ENCODE assay signal across 1 cellular context in genomic region chr12:72465940-72466630, GRCh38.
TF ChIP-seq lines count a peak whose summit lies in the region.

No MANE protein-coding gene starts in this region.

TF ChIP-seq in K562, 482 proteins besides CTCF, POLR2A, EP300 and RAD21 (continued from another document and continues in another):
- TF ChIP-seq ARNT (IDR thresholded peaks at IDR 0.05): no peak
- TF ChIP-seq FOS (IDR thresholded peaks at IDR 0.05; ENCODE audit: extremely low read depth, insufficient read length): no peak
- TF ChIP-seq ZNF232 (CRISPR knock-in tag; IDR thresholded peaks at IDR 0.05): no peak
- TF ChIP-seq RBFOX2 (IDR thresholded peaks at IDR 0.05; ENCODE audit: low read depth, low read length): no peak
- TF ChIP-seq CHD2 (IDR thresholded peaks at IDR 0.05; ENCODE audit: low read depth, low read length): no peak
- TF ChIP-seq MYNN (IDR thresholded peaks at IDR 0.05): no peak
- no peak for TF ChIP-seq MYNN (CRISPR knock-in tag; IDR thresholded peaks at IDR 0.05)
- TF ChIP-seq ATF1 (CRISPR knock-in tag; IDR thresholded peaks at IDR 0.05): no peak
- peak; percentile 34 for TF ChIP-seq ATF1 (tag; IDR thresholded peaks at IDR 0.05)
- no peak for TF ChIP-seq RBM22 (IDR thresholded peaks at IDR 0.05; ENCODE audit: low read depth, low read length, poor library complexity, severe bottlenecking)
- TF ChIP-seq ZNF830 (CRISPR knock-in tag; IDR thresholded peaks at IDR 0.05): no peak
- no peak for TF ChIP-seq SIX5 (IDR thresholded peaks at IDR 0.05; ENCODE audit: borderline replicate concordance in 1 of 2, insufficient read depth in 1 of 2, low read depth in 1 of 2, low read length in 2 of 2)
- TF ChIP-seq SMARCB1 (IDR thresholded peaks at IDR 0.05; ENCODE audit: insufficient read length, low read depth): no peak
- no peak for TF ChIP-seq ZSCAN32 (CRISPR knock-in tag; IDR thresholded peaks at IDR 0.05)
- TF ChIP-seq AFF1 (IDR thresholded peaks at IDR 0.05; ENCODE audit: low read depth in 1 of 2, partially characterized antibody in 2 of 2): no peak
- TF ChIP-seq NR1H2 (CRISPR knock-in tag; IDR thresholded peaks at IDR 0.05): no peak
- no peak for TF ChIP-seq NR2C1 (IDR thresholded peaks at IDR 0.05)
- no peak for TF ChIP-seq NR2C1 (tag; IDR thresholded peaks at IDR 0.05)
- no peak for TF ChIP-seq E2F3 (CRISPR knock-in tag; IDR thresholded peaks at IDR 0.05)
- no peak for TF ChIP-seq SREBF1 (IDR thresholded peaks at IDR 0.05; ENCODE audit: borderline replicate concordance, low read depth, low read length)
- TF ChIP-seq ZNF449 (CRISPR knock-in tag; IDR thresholded peaks at IDR 0.05): no peak
- TF ChIP-seq ZBTB2 (IDR thresholded peaks at IDR 0.05): no peak
- no peak for TF ChIP-seq ZNF174 (CRISPR knock-in tag; IDR thresholded peaks at IDR 0.05)
- TF ChIP-seq ZNF140 (CRISPR knock-in tag; IDR thresholded peaks at IDR 0.05): no peak
- TF ChIP-seq USF1 (CRISPR knock-in tag; IDR thresholded peaks at IDR 0.05): peak; percentile 53; the same call in 1 of the 2 replicates
- TF ChIP-seq GATA2 (CRISPR knock-in tag; IDR thresholded peaks at IDR 0.05): no peak
- TF ChIP-seq ZNF175 (CRISPR knock-in tag; IDR thresholded peaks at IDR 0.05; ENCODE audit: low read depth): no peak
- no peak for TF ChIP-seq PCBP1 (IDR thresholded peaks at IDR 0.05; ENCODE audit: low read depth, low read length, poor library complexity, severe bottlenecking)
- no peak for TF ChIP-seq BDP1 (IDR thresholded peaks at IDR 0.05; ENCODE audit: insufficient read depth, insufficient read length)
- TF ChIP-seq SRSF1 (IDR thresholded peaks at IDR 0.05; ENCODE audit: low read depth, low read length): no peak
- no peak for TF ChIP-seq ZNF77 (CRISPR knock-in tag; IDR thresholded peaks at IDR 0.05)
- no peak for TF ChIP-seq HMG20B (CRISPR knock-in tag; IDR thresholded peaks at IDR 0.05)
- no peak for TF ChIP-seq KDM5B (IDR thresholded peaks at IDR 0.05; ENCODE audit: insufficient replicate concordance, low read depth, low read length)
- no peak for TF ChIP-seq FOXP4 (CRISPR knock-in tag; IDR thresholded peaks at IDR 0.05; ENCODE audit: borderline replicate concordance)
- no peak for TF ChIP-seq HOXB6 (CRISPR knock-in tag; IDR thresholded peaks at IDR 0.05; ENCODE audit: borderline replicate concordance)
- no peak for TF ChIP-seq ZFP36 (IDR thresholded peaks at IDR 0.05; ENCODE audit: low read depth, low read length, partially characterized antibody)
- TF ChIP-seq IFI16 (CRISPR knock-in tag; IDR thresholded peaks at IDR 0.05): no peak
- TF ChIP-seq NFYB (IDR thresholded peaks at IDR 0.05; ENCODE audit: extremely low read depth, insufficient read length): no peak
- TF ChIP-seq ZNF507 (tag; conservative IDR thresholded peaks at IDR 0.05): no peak
- TF ChIP-seq ZBTB17 (CRISPR knock-in tag; IDR thresholded peaks at IDR 0.05): no peak
- no peak for TF ChIP-seq PREB (CRISPR knock-in tag; IDR thresholded peaks at IDR 0.05)
- no peak for TF ChIP-seq ZNF518B (CRISPR knock-in tag; IDR thresholded peaks at IDR 0.05)
- no peak for TF ChIP-seq GATAD2A (IDR thresholded peaks at IDR 0.05)
- TF ChIP-seq TAF9B (IDR thresholded peaks at IDR 0.05; ENCODE audit: partially characterized antibody): no peak
- TF ChIP-seq ZSCAN29 (IDR thresholded peaks at IDR 0.05): no peak
- no peak for TF ChIP-seq ZNF609 (CRISPR knock-in tag; IDR thresholded peaks at IDR 0.05; ENCODE audit: borderline replicate concordance)
- TF ChIP-seq ZNF644 (tag; IDR thresholded peaks at IDR 0.05; ENCODE audit: low read depth): no peak
- TF ChIP-seq ADNP (tag; IDR thresholded peaks at IDR 0.05): no peak
